ENCODE assay signal across 3 cellular contexts in the genomic region with DNA sequence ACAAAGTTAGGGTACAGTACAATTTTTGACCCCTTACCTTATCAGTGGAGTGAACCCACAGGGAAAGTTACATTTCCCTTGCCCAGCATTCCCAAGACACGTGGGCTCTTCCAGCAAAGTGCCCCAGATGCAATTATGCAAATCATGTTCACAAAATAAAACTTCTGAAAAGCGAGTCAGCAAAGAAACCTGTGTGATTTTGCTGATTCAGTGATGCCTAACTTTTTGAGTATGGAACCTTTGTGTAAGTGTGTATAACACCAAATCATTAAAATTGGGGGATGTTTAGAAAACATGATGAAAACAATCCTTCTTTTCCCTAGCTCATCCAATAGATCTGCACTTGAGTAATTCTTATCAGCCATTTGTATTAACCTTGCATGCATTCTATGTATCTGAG.
A peak's percentile ranks its signal among the peaks of the same experiment; 100 is the strongest.
TF ChIP-seq lines count a peak whose summit lies in the region.

No MANE protein-coding gene starts in this region.

TF ChIP-seq in A549, 52 proteins besides CTCF, POLR2A, EP300 and RAD21:
- TF ChIP-seq RNF2 (IDR thresholded peaks at IDR 0.05; ENCODE audit: borderline replicate concordance, low read depth): no peak
- peak; percentile 61 for TF ChIP-seq MAFK (IDR thresholded peaks at IDR 0.05; ENCODE audit: partially characterized antibody)
TF ChIP-seq in A549: peak in this region for 1.

TF ChIP-seq in GM23338, 12 proteins besides CTCF, POLR2A, EP300 and RAD21:
- TF ChIP-seq CREB1 (CRISPR knock-in tag; IDR thresholded peaks at IDR 0.05; ENCODE audit: low read depth) (no peak), ZNF331 (CRISPR knock-in tag; IDR thresholded peaks at IDR 0.05; ENCODE audit: low read depth) (no peak), ZNF114 (CRISPR knock-in tag; IDR thresholded peaks at IDR 0.05) (no peak)
- TF ChIP-seq, protein P1, sequence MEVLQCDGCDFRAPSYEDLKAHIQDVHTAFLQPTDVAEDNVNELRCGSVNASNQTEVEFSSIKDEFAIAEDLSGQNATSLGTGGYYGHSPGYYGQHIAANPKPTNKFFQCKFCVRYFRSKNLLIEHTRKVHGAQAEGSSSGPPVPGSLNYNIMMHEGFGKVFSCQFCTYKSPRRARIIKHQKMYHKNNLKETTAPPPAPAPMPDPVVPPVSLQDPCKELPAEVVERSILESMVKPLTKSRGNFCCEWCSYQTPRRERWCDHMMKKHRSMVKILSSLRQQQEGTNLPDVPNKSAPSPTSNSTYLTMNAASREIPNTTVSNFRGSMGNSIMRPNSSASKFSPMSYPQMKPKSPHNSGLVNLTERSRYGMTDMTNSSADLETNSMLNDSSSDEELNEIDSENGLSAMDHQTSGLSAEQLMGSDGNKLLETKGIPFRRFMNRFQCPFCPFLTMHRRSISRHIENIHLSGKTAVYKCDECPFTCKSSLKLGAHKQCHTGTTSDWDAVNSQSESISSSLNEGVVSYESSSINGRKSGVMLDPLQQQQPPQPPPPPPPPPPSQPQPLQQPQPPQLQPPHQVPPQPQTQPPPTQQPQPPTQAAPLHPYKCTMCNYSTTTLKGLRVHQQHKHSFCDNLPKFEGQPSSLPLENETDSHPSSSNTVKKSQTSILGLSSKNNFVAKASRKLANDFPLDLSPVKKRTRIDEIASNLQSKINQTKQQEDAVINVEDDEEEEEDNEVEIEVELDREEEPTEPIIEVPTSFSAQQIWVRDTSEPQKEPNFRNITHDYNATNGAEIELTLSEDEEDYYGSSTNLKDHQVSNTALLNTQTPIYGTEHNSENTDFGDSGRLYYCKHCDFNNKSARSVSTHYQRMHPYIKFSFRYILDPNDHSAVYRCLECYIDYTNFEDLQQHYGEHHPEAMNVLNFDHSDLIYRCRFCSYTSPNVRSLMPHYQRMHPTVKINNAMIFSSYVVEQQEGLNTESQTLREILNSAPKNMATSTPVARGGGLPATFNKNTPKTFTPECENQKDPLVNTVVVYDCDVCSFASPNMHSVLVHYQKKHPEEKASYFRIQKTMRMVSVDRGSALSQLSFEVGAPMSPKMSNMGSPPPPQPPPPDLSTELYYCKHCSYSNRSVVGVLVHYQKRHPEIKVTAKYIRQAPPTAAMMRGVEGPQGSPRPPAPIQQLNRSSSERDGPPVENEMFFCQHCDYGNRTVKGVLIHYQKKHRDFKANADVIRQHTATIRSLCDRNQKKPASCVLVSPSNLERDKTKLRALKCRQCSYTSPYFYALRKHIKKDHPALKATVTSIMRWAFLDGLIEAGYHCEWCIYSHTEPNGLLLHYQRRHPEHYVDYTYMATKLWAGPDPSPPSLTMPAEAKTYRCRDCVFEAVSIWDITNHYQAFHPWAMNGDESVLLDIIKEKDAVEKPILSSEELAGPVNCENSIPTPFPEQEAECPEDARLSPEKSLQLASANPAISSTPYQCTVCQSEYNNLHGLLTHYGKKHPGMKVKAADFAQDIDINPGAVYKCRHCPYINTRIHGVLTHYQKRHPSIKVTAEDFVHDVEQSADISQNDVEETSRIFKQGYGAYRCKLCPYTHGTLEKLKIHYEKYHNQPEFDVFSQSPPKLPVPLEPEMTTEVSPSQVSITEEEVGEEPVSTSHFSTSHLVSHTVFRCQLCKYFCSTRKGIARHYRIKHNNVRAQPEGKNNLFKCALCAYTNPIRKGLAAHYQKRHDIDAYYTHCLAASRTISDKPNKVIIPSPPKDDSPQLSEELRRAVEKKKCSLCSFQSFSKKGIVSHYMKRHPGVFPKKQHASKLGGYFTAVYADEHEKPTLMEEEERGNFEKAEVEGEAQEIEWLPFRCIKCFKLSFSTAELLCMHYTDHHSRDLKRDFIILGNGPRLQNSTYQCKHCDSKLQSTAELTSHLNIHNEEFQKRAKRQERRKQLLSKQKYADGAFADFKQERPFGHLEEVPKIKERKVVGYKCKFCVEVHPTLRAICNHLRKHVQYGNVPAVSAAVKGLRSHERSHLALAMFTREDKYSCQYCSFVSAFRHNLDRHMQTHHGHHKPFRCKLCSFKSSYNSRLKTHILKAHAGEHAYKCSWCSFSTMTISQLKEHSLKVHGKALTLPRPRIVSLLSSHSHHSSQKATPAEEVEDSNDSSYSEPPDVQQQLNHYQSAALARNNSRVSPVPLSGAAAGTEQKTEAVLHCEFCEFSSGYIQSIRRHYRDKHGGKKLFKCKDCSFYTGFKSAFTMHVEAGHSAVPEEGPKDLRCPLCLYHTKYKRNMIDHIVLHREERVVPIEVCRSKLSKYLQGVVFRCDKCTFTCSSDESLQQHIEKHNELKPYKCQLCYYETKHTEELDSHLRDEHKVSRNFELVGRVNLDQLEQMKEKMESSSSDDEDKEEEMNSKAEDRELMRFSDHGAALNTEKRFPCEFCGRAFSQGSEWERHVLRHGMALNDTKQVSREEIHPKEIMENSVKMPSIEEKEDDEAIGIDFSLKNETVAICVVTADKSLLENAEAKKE (CRISPR knock-in tag; IDR thresholded peaks at IDR 0.05): no peak

TF ChIP-seq in K562, 482 proteins besides CTCF, POLR2A, EP300 and RAD21:
- no peak for TF ChIP-seq FOXA3 (CRISPR knock-in tag; conservative IDR thresholded peaks at IDR 0.05 in 1 of 2, IDR thresholded peaks at IDR 0.05 in 1 of 2)
- TF ChIP-seq ZNF316 (IDR thresholded peaks at IDR 0.05): peak; percentile 31; the same call in 1 of the 2 replicates
